ENCODE assay signal across 8 cellular contexts in the genomic region with DNA sequence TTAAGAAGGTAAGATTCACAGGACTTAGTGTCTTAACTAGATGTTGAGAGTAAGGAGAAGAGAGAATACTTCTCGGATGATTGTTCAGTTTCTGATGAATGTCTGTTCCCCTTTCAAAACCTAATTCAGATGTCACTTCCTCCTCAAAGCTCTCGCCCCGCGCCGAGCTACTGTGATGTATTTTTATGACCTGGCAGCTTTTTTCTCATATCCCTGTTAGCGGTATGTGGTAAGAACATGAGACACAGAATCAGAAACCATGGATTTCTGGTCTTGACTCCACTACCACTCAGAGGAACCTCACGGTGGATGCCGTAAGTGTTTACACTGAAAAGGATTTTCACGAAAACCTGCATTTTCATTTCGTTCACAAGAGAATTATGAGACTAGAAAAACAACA.
DNase-seq lines count a peak whose midpoint lies in the region; ATAC-seq and TF ChIP-seq lines count a peak whose summit lies in the region.

No MANE protein-coding gene starts in this region.

- H3K27me3 Mint-ChIP-seq in activated naive CD4-positive, alpha-beta T cell treated with anti-CD3 and anti-CD28 coated beads, Interleukin-2, amount 50 U/mL, for 24 hours = no peaks in the 10 kb centered on the region

- H3K27ac Mint-ChIP-seq in activated naive CD4-positive, alpha-beta T cell treated with anti-CD3 and anti-CD28 coated beads, Interleukin-2, amount 50 U/mL, for 24 hours = peak overlapping the region; percentile 63

- peak; percentile 71 for ATAC-seq in GM21737 (IDR thresholded peaks at IDR 0.05; ENCODE audit: unreplicated experiment)

- peaks cover 28% of the 10 kb centered on the region for H3K4me1 Mint-ChIP-seq in activated naive CD4-positive, alpha-beta T cell treated with anti-CD3 and anti-CD28 coated beads, Interleukin-2, amount 50 U/mL, for 24 hours

- in situ Hi-C loops in GM13977 (cut with MboI; ENCODE audit: low pct_unique_long_range_greater_than_20kb, low sequenced_read_pairs, unreplicated experiment) = no loop called here

- H3K4me3 Mint-ChIP-seq in activated naive CD4-positive, alpha-beta T cell treated with anti-CD3 and anti-CD28 coated beads, Interleukin-2, amount 50 U/mL, for 24 hours = peak overlapping the region; percentile 63

- H3K9me3 Mint-ChIP-seq in activated naive CD4-positive, alpha-beta T cell treated with anti-CD3 and anti-CD28 coated beads, Interleukin-2, amount 50 U/mL, for 24 hours = no peaks in the 10 kb centered on the region

- H3K36me3 Mint-ChIP-seq in activated naive CD4-positive, alpha-beta T cell treated with anti-CD3 and anti-CD28 coated beads, Interleukin-2, amount 50 U/mL, for 24 hours = peaks cover 2% of the 10 kb centered on the region

- intact Hi-C loops in posterior cingulate gyrus (cut with DNase I) = no loop called here

- no peak for TF ChIP-seq CTCF in GM13977 (IDR thresholded peaks at IDR 0.05; ENCODE audit: extremely low read depth, insufficient read depth, missing control alignments)

- DNase-seq in GM13977 (ENCODE audit: low spot score) (peak; percentile 73), MV-4-11 (lab: John Stamatoyannopoulos, UW) (peak; percentile 98), posterior cingulate gyrus (no peak), COR-L47 (lab: John Stamatoyannopoulos, UW) (no peak), DMS 273 (lab: John Stamatoyannopoulos, UW; ENCODE audit: unreplicated experiment) (no peak)
- peak; percentile 15 to 30 for DNase-seq in stimulated activated CD8-positive, alpha-beta memory T cell treated with anti-CD3 and anti-CD28 coated beads, Interleukin-7, amount 100 ng/mL, for 48 hours (ENCODE audit: extremely low read depth in 1 of 2, low read depth in 1 of 2)

Comparison
In these comparisons a context has a peak if more than half of its experiments do, and no peak if none do; other contexts are left out.
1. DNase-seq: peak in GM13977 (single experiment), MV-4-11 (single experiment) and stimulated activated CD8-positive, alpha-beta memory T cell treated with anti-CD3 and anti-CD28 coated beads, Interleukin-7, amount 100 ng/mL, for 48 hours (2 of 2); none in posterior cingulate gyrus (0 of 10), COR-L47 (single experiment) and DMS 273 (single experiment).